Comparison of ENCODE assay signal across 8 cellular contexts in the genomic region with DNA sequence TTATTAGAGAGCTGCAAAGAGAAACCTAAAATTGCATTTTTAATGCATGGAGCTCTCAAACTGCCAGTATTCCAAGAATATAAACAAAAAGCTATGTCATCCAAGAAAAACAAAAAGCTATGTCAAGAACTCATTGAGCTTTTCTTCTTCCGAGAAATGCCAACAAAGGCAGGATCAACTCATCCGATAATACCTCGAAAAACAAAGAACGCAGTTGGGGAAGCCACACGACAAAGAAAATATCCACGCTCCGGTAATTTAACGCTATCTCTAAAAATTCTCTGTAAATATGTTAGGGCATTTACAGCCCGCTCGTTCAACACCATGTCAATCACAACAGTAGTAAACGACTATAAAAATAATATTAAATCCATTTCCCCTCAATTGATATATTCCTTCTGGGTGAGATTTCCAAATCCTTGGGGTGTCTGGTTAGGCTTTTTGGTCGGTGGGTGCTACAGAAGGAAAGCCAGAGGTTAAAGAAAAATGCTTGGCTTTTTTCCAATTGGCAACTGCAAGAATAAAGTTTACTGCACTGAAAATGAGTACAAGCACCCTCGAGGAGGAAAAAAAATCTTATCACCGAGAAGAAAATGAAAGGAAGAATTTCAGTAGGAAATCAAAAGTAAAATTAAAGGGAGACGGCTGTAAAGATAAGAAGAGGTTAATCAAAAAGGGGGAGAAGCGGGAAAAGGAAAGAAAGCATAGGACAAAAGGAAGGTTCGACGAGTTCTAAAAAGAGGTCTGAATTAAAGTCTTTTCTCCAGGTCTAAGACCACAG. TPM values are rescaled to one million over a fixed set of nuclear protein-coding genes. Genes with fewer than 3 reads are reported as not detected.
DNase-seq lines count a peak whose midpoint lies in the region; ATAC-seq and TF ChIP-seq lines count a peak whose summit lies in the region.

No MANE protein-coding gene starts in this region.

- under 1% methylated on average over 18 of the region's 18 CpGs for WGBS in right cardiac atrium

- peak overlapping the region; percentile 99 for H3K27ac Mint-ChIP-seq in activated B cell treated with CpG ODN at 0.5 μM for 24 hours

- peaks cover 50% of the 10 kb centered on the region for H3K4me1 Mint-ChIP-seq in activated B cell treated with CpG ODN at 0.5 μM for 24 hours

- H3K4me1 ChIP-seq in right cardiac atrium (ENCODE audit: control insufficient read depth, insufficient read depth, low read length) = peaks cover 10% of the 10 kb centered on the region

- POLR2A ChIA-PET in BJ (lab: Charles Lee) (interaction anchor here (0.6 kb wide), 1 partner anchor 628 kb away, joined by 8 read pairs; no protein-coding TSS in a partner anchor), activated B cell treated with CpG ODN at 0.5 μM for 24 hours (lab: Charles Lee) (interaction anchor here (0.5 to 3.9 kb wide), 9 partner anchors 10 to 333 kb away, joined by 3 to 36 read pairs (median 6); partner anchors contain the start of genes C2orf42, MXD1, PCYOX1 and SNRPG)

- ATAC-seq in activated B cell treated with CpG ODN at 0.5 μM for 24 hours (ENCODE audit: low read depth) (no peak), right cardiac atrium (no peak), HG03159 (IDR thresholded peaks at IDR 0.05; ENCODE audit: unreplicated experiment) (no peak), GM18511 (IDR thresholded peaks at IDR 0.05; ENCODE audit: unreplicated experiment) (no peak)

- H3K27me3 Mint-ChIP-seq in activated B cell treated with CpG ODN at 0.5 μM for 24 hours = peaks cover 4% of the 10 kb centered on the region

- no peaks in the 10 kb centered on the region for H3K9me3 Mint-ChIP-seq in activated B cell treated with CpG ODN at 0.5 μM for 24 hours

- H3K4me3 ChIP-seq in BJ (ENCODE audit: low read depth, low read length) = peak overlapping the region; percentile 84
- H3K4me3 ChIP-seq in HFF-Myc (replicated peaks; ENCODE audit: low read depth, low read length) = peak overlapping the region; percentile 64
- peak overlapping the region; percentile 89 for H3K4me3 ChIP-seq in right cardiac atrium (ENCODE audit: low read length)
- peak overlapping the region; percentile 98 for H3K4me3 ChIP-seq in skeletal muscle cell (ENCODE audit: low read depth, low read length)

- DNase-seq in BJ (ENCODE audit: low read depth) (no peak), HFF-Myc (ENCODE audit: extremely low read depth, low read depth) (no peak), activated B cell treated with CpG ODN at 0.5 μM for 24 hours (no peak), right cardiac atrium (no peak), skeletal muscle cell (ENCODE audit: low read depth) (no peak), activated gamma-delta T cell (lab: John Stamatoyannopoulos, UW) (no peak)

- H3K9me3 ChIP-seq in right cardiac atrium (ENCODE audit: control insufficient read depth, low read length) = no peaks in the 10 kb centered on the region

- peak overlapping the region; percentile 98 for H3K27ac ChIP-seq in right cardiac atrium (ENCODE audit: low read length)

- intact Hi-C loops in activated B cell treated with CpG ODN at 0.5 μM for 24 hours (cut with micrococcal nuclease) (loop anchor here (1.0 to 5.0 kb wide), 10 partner anchors 13 to 810 kb away; partner anchors contain the start of genes C2orf42, FAM136A, GMCL1 and NFU1), right cardiac atrium (cut with DNase I) (no loop called here)

- H3K27me3 ChIP-seq in BJ (ENCODE audit: control insufficient read depth, insufficient read depth, low read length) (no peaks in the 10 kb centered on the region), right cardiac atrium (ENCODE audit: control insufficient read depth, insufficient read depth) (no peaks in the 10 kb centered on the region)

- TF ChIP-seq CTCF in BJ (IDR thresholded peaks at IDR 0.05; ENCODE audit: insufficient read depth, low read depth, low read length) = no peak
- no peak for TF ChIP-seq CTCF in HFF-Myc (IDR thresholded peaks at IDR 0.05; ENCODE audit: low read depth, low read length, missing control alignments)
- TF ChIP-seq CTCF in activated B cell treated with CpG ODN at 0.5 μM for 24 hours (IDR thresholded peaks at IDR 0.05) = no peak

- peaks cover 28% of the 10 kb centered on the region for H3K36me3 Mint-ChIP-seq in activated B cell treated with CpG ODN at 0.5 μM for 24 hours (ENCODE audit: low read depth)

- peak overlapping the region; percentile 99 for H3K4me3 Mint-ChIP-seq in activated B cell treated with CpG ODN at 0.5 μM for 24 hours

- H3K36me3 ChIP-seq in BJ (ENCODE audit: control insufficient read depth, insufficient read depth, low read length) = no peaks in the 10 kb centered on the region

- CTCF ChIA-PET in BJ (lab: Yijun Ruan, JAX) (interaction anchor here (0.7 kb wide), 1 partner anchor 61 kb away, joined by 3 read pairs; no protein-coding TSS in a partner anchor), activated B cell treated with CpG ODN at 0.5 μM for 24 hours (lab: Charles Lee) (no interaction called here)

RNA-seq across cellular contexts. Expression of gene TIA1, which starts 0.9 kb away (rescaled TPM):
- polyA plus RNA-seq in BJ (2011; rRNA removed) (60.1 and 93.8 TPM in 2 replicates), right cardiac atrium (41.1 TPM)
- polyA minus RNA-seq in BJ (2011; rRNA and poly(A)+ RNA removed) = 51.2 and 82.3 TPM in 2 replicates
- total RNA-seq in activated B cell treated with CpG ODN at 0.5 μM for 24 hours (129 and 149 TPM in 2 replicates), right cardiac atrium (10 to 100 TPM; 47.5 to 62.9 (median 56.6) TPM)

RNA-seq across cellular contexts. Expression of gene PCYOX1, which starts 10.4 kb away (rescaled TPM):
- polyA plus RNA-seq in BJ (2011; rRNA removed) (31.1 and 66.4 TPM in 2 replicates), right cardiac atrium (25.2 TPM)
- 14.6 and 15.6 TPM in 2 replicates for polyA minus RNA-seq in BJ (2011; rRNA and poly(A)+ RNA removed)
- total RNA-seq in activated B cell treated with CpG ODN at 0.5 μM for 24 hours (7.3 and 7.8 TPM in 2 replicates), right cardiac atrium (10 to 100 TPM; 62.6 to 84.5 (median 76.0) TPM)

RNA-seq across cellular contexts. Expression of gene SNRPG, which starts 46.0 kb away (rescaled TPM):
- 88.6 and 118 TPM in 2 replicates for polyA plus RNA-seq in BJ (2011; rRNA removed)
- 3.1 and 12.2 TPM in 2 replicates for polyA minus RNA-seq in BJ (2011; rRNA and poly(A)+ RNA removed)
- 168 and 183 TPM in 2 replicates for total RNA-seq in activated B cell treated with CpG ODN at 0.5 μM for 24 hours
- total RNA-seq in right cardiac atrium = 100 to 1,000 TPM in 3 of 4 donors, 10 to 100 TPM in 1; 87.9 to 144 (median 120) TPM
- polyA plus RNA-seq in right cardiac atrium = 168 TPM

RNA-seq across cellular contexts. Expression of gene FAM136A, which starts 54.3 kb away (rescaled TPM):
- polyA plus RNA-seq in BJ (2011; rRNA removed) (22.9 and 28.3 TPM in 2 replicates), right cardiac atrium (17.2 TPM)
- 5.5 and 6.4 TPM in 2 replicates for polyA minus RNA-seq in BJ (2011; rRNA and poly(A)+ RNA removed)
- total RNA-seq in activated B cell treated with CpG ODN at 0.5 μM for 24 hours (38.9 and 41.0 TPM in 2 replicates), right cardiac atrium (10 to 100 TPM; 18.8 to 26.0 (median 22.1) TPM)

RNA-seq across cellular contexts. Expression of gene C2orf42, which starts 56.7 kb away (rescaled TPM):
- polyA plus RNA-seq in BJ (2011; rRNA removed) (9.8 and 12.1 TPM in 2 replicates), right cardiac atrium (4.1 TPM)
- polyA minus RNA-seq in BJ (2011; rRNA and poly(A)+ RNA removed) = 33.9 and 55.7 TPM in 2 replicates
- total RNA-seq in activated B cell treated with CpG ODN at 0.5 μM for 24 hours (28.4 and 34.8 TPM in 2 replicates), right cardiac atrium (10 to 100 TPM; 12.5 to 14.4 (median 13.4) TPM)
